In the genomic region with DNA sequence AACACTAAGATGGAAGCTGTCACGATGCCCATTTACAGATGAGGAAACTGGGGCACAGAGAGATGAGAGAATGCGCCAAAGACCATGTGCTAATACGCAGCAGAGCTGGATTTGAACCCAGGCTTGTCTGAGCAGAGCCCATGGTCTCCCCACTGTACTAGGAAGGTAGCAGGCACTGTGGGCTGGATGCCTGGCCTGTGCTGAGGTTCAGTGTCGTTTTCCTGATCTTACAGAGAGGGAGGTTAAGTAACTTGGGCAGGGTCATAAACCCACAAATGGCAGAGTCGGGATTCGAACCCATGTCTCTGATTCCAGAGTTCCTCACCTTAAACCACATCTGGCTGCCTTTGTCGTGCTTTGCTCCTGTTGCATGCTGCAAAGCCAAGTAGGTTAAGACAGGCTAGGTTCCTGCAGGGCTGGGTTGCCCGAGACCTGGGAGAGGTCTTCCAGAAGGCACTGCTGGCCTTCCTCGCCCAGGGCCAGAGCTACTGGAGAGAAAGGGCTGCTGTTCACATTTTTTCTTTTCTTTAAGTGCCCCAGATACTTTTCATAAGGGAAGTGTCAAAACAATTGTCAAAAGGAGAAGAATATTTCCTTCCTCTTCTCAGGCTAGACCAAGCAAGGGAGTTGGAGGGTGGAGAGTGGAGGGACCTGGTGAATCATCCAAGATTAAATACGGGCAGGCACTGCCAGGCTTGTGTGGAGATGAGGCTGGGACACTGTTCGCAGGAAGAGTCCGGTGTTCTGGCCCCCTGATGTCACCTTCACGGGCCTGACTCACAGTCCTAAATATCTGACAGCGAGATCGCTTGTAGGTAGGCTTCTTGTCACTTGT, we compare ENCODE assay signal across 8 cellular contexts. TPM values are rescaled to one million over a fixed set of nuclear protein-coding genes. Genes with fewer than 3 reads are reported as not detected.
DNase-seq lines count a peak whose midpoint lies in the region; ATAC-seq and TF ChIP-seq lines count a peak whose summit lies in the region.

No MANE protein-coding gene starts in this region.

- no peaks in the 10 kb centered on the region for H3K9me3 Mint-ChIP-seq in nephron
- H3K9me3 Mint-ChIP-seq in naive thymus-derived CD8-positive, alpha-beta T cell = no peaks in the 10 kb centered on the region

- POLR2A ChIA-PET in PC-9 (lab: Charles Lee; ENCODE audit: unreplicated experiment) = interaction anchor here (0.7 kb wide), 1 partner anchor 36 kb away, joined by 5 read pairs; no protein-coding TSS in a partner anchor
- POLR2A ChIA-PET in naive thymus-derived CD8-positive, alpha-beta T cell (lab: Charles Lee) = no interaction called here

- no peak overlapping the region for H3K4me3 ChIP-seq in PC-9
- H3K4me3 ChIP-seq in epithelial cell of esophagus (ENCODE audit: low read length) = no peak overlapping the region

- peaks cover 40% of the 10 kb centered on the region for H3F3A ChIP-seq in PC-9 (ENCODE audit: insufficient read depth, low read depth)

- peaks cover 43% of the 10 kb centered on the region for H3K4me1 ChIP-seq in PC-9 (replicated peaks; ENCODE audit: insufficient read depth)

- H2AFZ ChIP-seq in PC-9 = no peak overlapping the region

- peak overlapping the region; percentile 52 for H3K4me2 ChIP-seq in PC-9

- peak overlapping the region; percentile 18 to 50 (median 29) for H3K4me3 Mint-ChIP-seq in nephron
- H3K4me3 Mint-ChIP-seq in naive thymus-derived CD8-positive, alpha-beta T cell = peak overlapping the region in 1 of 10 donors; percentile 46

- H3K36me3 Mint-ChIP-seq in nephron (ENCODE audit: low read depth) = no peaks in the 10 kb centered on the region
- peaks cover 0 to 2% (median 0%) of the 10 kb centered on the region in 3 donors for H3K36me3 Mint-ChIP-seq in naive thymus-derived CD8-positive, alpha-beta T cell

- peaks cover 25% of the 10 kb centered on the region for H4K20me1 ChIP-seq in PC-9 (ENCODE audit: insufficient read depth)

- TF ChIP-seq CTCF in PC-9 (conservative IDR thresholded peaks at IDR 0.05) = no peak
- no peak for TF ChIP-seq CTCF in epithelial cell of esophagus (IDR thresholded peaks at IDR 0.05; ENCODE audit: insufficient read depth, low read depth, low read length, missing control alignments)
- no peak for TF ChIP-seq CTCF in nephron (IDR thresholded peaks at IDR 0.05; ENCODE audit: unreplicated experiment in 3 of 3)

- peaks cover 71% of the 10 kb centered on the region for H3K79me2 ChIP-seq in PC-9 (ENCODE audit: low read depth)

- intact Hi-C loops in PC-9 (cut with micrococcal nuclease; ENCODE audit: unreplicated experiment) = loop anchor here (1.0 to 10.0 kb wide), 3 partner anchors 36 to 216 kb away; no protein-coding TSS in a partner anchor

- no peaks in the 10 kb centered on the region for H3K9me3 ChIP-seq in PC-9 (ENCODE audit: insufficient read depth, low read depth)

- no TSS peak for BruUV-seq in PC-9 (replicated peaks; lab: Mats Ljungman, UMichigan)

- no peaks in the 10 kb centered on the region for H3K27me3 ChIP-seq in PC-9 (ENCODE audit: insufficient read depth, low read depth)

- no peaks in the 10 kb centered on the region for H3K36me3 ChIP-seq in PC-9 (ENCODE audit: low read depth)

- H3K9me2 ChIP-seq in PC-9 (ENCODE audit: insufficient read depth) = no peaks in the 10 kb centered on the region

- H3K4me1 Mint-ChIP-seq in nephron = peaks cover 61% of the 10 kb centered on the region
- H3K4me1 Mint-ChIP-seq in naive thymus-derived CD8-positive, alpha-beta T cell = peaks cover 9 to 74% (median 19%) of the 10 kb centered on the region in 4 donors

- peak; percentile 82 for DNase-seq in GF-D8 (lab: John Stamatoyannopoulos, UW)
- peak; percentile 77 to 88 for DNase-seq in PC-9
- DNase-seq in epithelial cell of esophagus (ENCODE audit: low read depth) = peak; percentile 76
- DNase-seq in DMS153 treated with DMSO at 0.1 percent for 48 hours (lab: John Stamatoyannopoulos, UW; ENCODE audit: unreplicated experiment) = no peak
- DNase-seq in naive thymus-derived CD8-positive, alpha-beta T cell = no peak
- no peak for DNase-seq in GM19238 (ENCODE audit: insufficient read length, low spot score)

- CTCF ChIA-PET in PC-9 (lab: Charles Lee) = no interaction called here

- no peak for ATAC-seq in HG03460 (IDR thresholded peaks at IDR 0.05; ENCODE audit: unreplicated experiment)
- ATAC-seq in naive thymus-derived CD8-positive, alpha-beta T cell = no peak

- H3K27me3 Mint-ChIP-seq in nephron (ENCODE audit: low read depth) = no peaks in the 10 kb centered on the region
- H3K27me3 Mint-ChIP-seq in naive thymus-derived CD8-positive, alpha-beta T cell = peaks cover 15 to 70% (median 50%) of the 10 kb centered on the region in 5 donors

- H3K27ac ChIP-seq in PC-9 = 0 out of 2 replicates have a peak overlapping the region, but pooled peaks have one; percentile 10

- peak overlapping the region; percentile 47 to 75 (median 74) for H3K27ac Mint-ChIP-seq in nephron
- H3K27ac Mint-ChIP-seq in naive thymus-derived CD8-positive, alpha-beta T cell = peak overlapping the region in 2 of 10 donors; percentile 1 to 36

RNA-seq across cellular contexts. Expression of gene NEK6, which starts 3.2 kb away (rescaled TPM):
- total RNA-seq in PC-9 (2021) = 48.1 and 57.9 TPM in 2 replicates
- total RNA-seq in naive thymus-derived CD8-positive, alpha-beta T cell = 1 to 10 TPM in 1 of 2 experiments, under 1 TPM in 1; 0.83 to 1.2 TPM
- polyA plus RNA-seq in naive thymus-derived CD8-positive, alpha-beta T cell = 1 to 10 TPM in 1 of 3 donors, under 1 TPM in 1, not detected in 1; 0.37 to 1.7 TPM

Comparison
In these comparisons a context has a peak if more than half of its experiments do, and no peak if none do; other contexts are left out.
1. DNase-seq: peak in GF-D8 (single experiment), PC-9 (2 of 2) and epithelial cell of esophagus (single experiment); none in DMS153 treated with DMSO at 0.1 percent for 48 hours (single experiment), naive thymus-derived CD8-positive, alpha-beta T cell (0 of 10) and GM19238 (single experiment).
2. RNA of gene NEK6, which starts 3.2 kb away (total RNA-seq): 48.1 to 57.9 TPM in PC-9; 0.83 to 1.2 TPM in naive thymus-derived CD8-positive, alpha-beta T cell; every median in the first group is over 10 times any median in the second.